In the genomic region with DNA sequence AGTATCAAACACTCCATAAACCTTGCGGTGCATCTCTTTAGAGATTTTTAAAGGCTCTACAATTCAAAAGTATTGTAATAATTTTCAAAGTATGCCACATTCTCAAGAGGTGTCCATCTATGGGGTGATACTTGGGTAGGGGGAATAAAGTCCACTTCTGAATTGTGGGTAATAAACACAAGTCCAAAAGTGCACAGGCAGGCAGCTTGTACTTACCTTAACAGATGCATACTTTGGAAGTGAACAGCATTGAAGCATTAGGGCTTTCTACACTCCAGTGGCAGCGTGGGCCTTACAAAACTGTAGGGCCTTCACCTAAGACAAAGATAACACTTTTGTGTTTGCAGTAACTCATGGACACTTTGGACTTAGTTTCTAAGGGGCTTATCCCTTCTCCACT, we compare ENCODE assay signal across 25 cellular contexts. TPM values are rescaled to one million over a fixed set of nuclear protein-coding genes. Genes with fewer than 3 reads are reported as not detected.
A peak's percentile ranks its signal among the peaks of the same experiment; 100 is the strongest.
DNase-seq lines count a peak whose midpoint lies in the region; ATAC-seq, FAIRE-seq and TF ChIP-seq lines count a peak whose summit lies in the region.
"Had no signal": no experiment of that assay in that cellular context is flagged by ENCODE, and none has a peak within 500 bp of the region (broad histone marks: within the 10 kb centered on the region; RNA-seq: fewer than 3 reads in every experiment).

No MANE protein-coding gene starts in this region.

- BruUV-seq in Caco-2 (replicated peaks; lab: Mats Ljungman, UMichigan), result no TSS peak
- BruUV-seq in HepG2 (replicated peaks; lab: Mats Ljungman, UMichigan), result no TSS peak

- CTCF ChIA-PET in Caco-2 (lab: Charles Lee), result no interaction called here
- CTCF ChIA-PET in HepG2 (lab: Yijun Ruan, JAX; ENCODE audit: low intra/inter-chr PET ratio, low total read pairs), result no interaction called here

- no peak for TF ChIP-seq RAD21 in HepG2 (CRISPR knock-in tag; IDR thresholded peaks at IDR 0.05)

- 0 out of 2 replicates have a peak, but pooled peaks cover 4% of the 10 kb centered on the region for H3K9me3 ChIP-seq in Caco-2
- no peaks in the 10 kb centered on the region for H3K9me3 ChIP-seq in hepatocyte (ENCODE audit: low read depth)
- H3K9me3 ChIP-seq in HepG2 (ENCODE audit: low read length), result peaks cover 13% of the 10 kb centered on the region; the same call in 1 of the 2 replicates
- no peaks in the 10 kb centered on the region for H3K9me3 ChIP-seq in small intestine (ENCODE audit: control insufficient read depth, low read depth)
- peaks cover 0 to 1% of the 10 kb centered on the region in 2 donors for H3K9me3 ChIP-seq in neuronal stem cell (replicated peaks in 1 of 2; ENCODE audit: control insufficient read depth in 2 of 2, insufficient read depth in 1 of 2, low read depth in 1 of 2, low read length in 2 of 2)
- H3K9me3 ChIP-seq: A549, BE2C had no signal

- H3K27ac Mint-ChIP-seq in Caco-2 (ENCODE audit: unreplicated experiment), result no peak overlapping the region
- H3K27ac Mint-ChIP-seq: CD14-positive monocyte; CD4-positive, alpha-beta T cell; CD8-positive, alpha-beta memory T cell; H9 had no signal

- H2BK12ac ChIP-seq in neuronal stem cell (ENCODE audit: low read length), result no peak overlapping the region

- H2AFZ ChIP-seq in hepatocyte (no peak overlapping the region), HepG2 (ENCODE audit: low read length) (no peak overlapping the region), neuronal stem cell (ENCODE audit: low read length) (no peak overlapping the region)
- H2AFZ ChIP-seq: GM23248 had no signal

- no peak overlapping the region for H4K8ac ChIP-seq in neuronal stem cell (ENCODE audit: low read depth, low read length)

- H4K20me1 ChIP-seq in hepatocyte (ENCODE audit: insufficient read depth, poor library complexity, severe bottlenecking) (no peaks in the 10 kb centered on the region), HepG2 (ENCODE audit: insufficient read depth, low read length) (no peaks in the 10 kb centered on the region)
- H4K20me1 ChIP-seq: BLaER1 treated with 17β-estradiol and CSF1 and Interleukin-3, amounts not matched to agents 10 nM and 100 nM had no signal

- H3K79me2 ChIP-seq in hepatocyte (peaks cover 4% of the 10 kb centered on the region), HepG2 (ENCODE audit: insufficient read depth, low read length) (no peaks in the 10 kb centered on the region)

- H3K36me3 ChIP-seq in Caco-2 (ENCODE audit: control insufficient read depth, insufficient read depth, low read length) (no peaks in the 10 kb centered on the region), hepatocyte (replicated peaks; ENCODE audit: insufficient read depth, low read depth) (no peaks in the 10 kb centered on the region), HepG2 (replicated peaks in 1 of 2; ENCODE audit: control insufficient read depth in 1 of 2, insufficient read depth in 2 of 2, low read length in 2 of 2) (peaks cover 0 to 2% of the 10 kb centered on the region in 2 experiments; a peak in 2 of 5 replicates), small intestine (ENCODE audit: control insufficient read depth in 2 of 2, insufficient read depth in 2 of 2, low read length in 2 of 2) (no peaks in the 10 kb centered on the region), H7 (replicated peaks; ENCODE audit: control insufficient read depth, insufficient read depth, low read length) (peaks cover 1% of the 10 kb centered on the region), neuronal stem cell (replicated peaks in 1 of 2; ENCODE audit: control insufficient read depth in 2 of 2, insufficient read depth in 2 of 2, low read length in 2 of 2) (no peaks in the 10 kb centered on the region)
- H3K36me3 ChIP-seq: BE2C; BLaER1 treated with 17β-estradiol and CSF1 and Interleukin-3, amounts not matched to agents 10 nM and 100 nM had no signal

- H2BK120ac ChIP-seq in neuronal stem cell (ENCODE audit: low read depth, low read length), result no peak overlapping the region

- 75% methylated on average over 2 of the region's 2 CpGs for WGBS in hepatocyte (ENCODE audit: low lambda C conversion rate, missing lambda C conversion rate)
- 98% methylated on average over 2 of the region's 2 CpGs for WGBS in HepG2 (ENCODE audit: low lambda C conversion rate)
- WGBS in small intestine, 3 donors, result 63 to 80% (median 69%) methylated on average over 2 of the region's 2 CpGs
- no CpG with 5 or more reads among the region's 2 CpGs for WGBS in neuronal stem cell (ENCODE audit: extremely low coverage in 2 of 2, insufficient read length in 2 of 2, insufficient replicate concordance in 1 of 2), 2 donors

- H3K23ac ChIP-seq in neuronal stem cell (ENCODE audit: low read depth, low read length, poor library complexity), result no peak overlapping the region

- H3K4me1 Mint-ChIP-seq in Caco-2 (ENCODE audit: low read depth, unreplicated experiment), result no peaks in the 10 kb centered on the region
- H3K4me1 Mint-ChIP-seq: CD14-positive monocyte; CD8-positive, alpha-beta memory T cell had no signal

- no peak overlapping the region for H3K4me3 Mint-ChIP-seq in Caco-2 (ENCODE audit: unreplicated experiment)
- H3K4me3 Mint-ChIP-seq: CD14-positive monocyte; CD4-positive, alpha-beta T cell; CD8-positive, alpha-beta memory T cell; H9 had no signal

- ATAC-seq in HepG2, result peak; percentile 75
- ATAC-seq: A549, HCT116 had no signal

- no peak overlapping the region for H3K4ac ChIP-seq in neuronal stem cell (ENCODE audit: low read length)

- intact Hi-C loops in Caco-2 (cut with micrococcal nuclease; ENCODE audit: unreplicated experiment) (no loop called here), HepG2 (cut with micrococcal nuclease; ENCODE audit: unreplicated experiment) (no loop called here)

- H4K91ac ChIP-seq in neuronal stem cell (ENCODE audit: low read depth, low read length, poor library complexity), result no peak overlapping the region

- peak overlapping the region; percentile 15 for H3K4me2 ChIP-seq in hepatocyte
- peak overlapping the region; percentile 19; the same call in 1 of the 2 replicates for H3K4me2 ChIP-seq in HepG2 (ENCODE audit: low read depth, low read length)
- no peak overlapping the region for H3K4me2 ChIP-seq in neuronal stem cell (ENCODE audit: insufficient read depth, low read length, poor library complexity, severe bottlenecking)
- H3K4me2 ChIP-seq: A549; BLaER1 treated with 17β-estradiol and CSF1 and Interleukin-3, amounts not matched to agents 10 nM and 100 nM had no signal

- TF ChIP-seq EP300 in HepG2 (IDR thresholded peaks at IDR 0.05; ENCODE audit: low read depth in 2 of 2, low read length in 2 of 2), result no peak
- TF ChIP-seq EP300 in HepG2 (CRISPR knock-in tag; IDR thresholded peaks at IDR 0.05; ENCODE audit: borderline replicate concordance), result no peak

- POLR2A ChIA-PET in Caco-2 (lab: Charles Lee), result no interaction called here
- POLR2A ChIA-PET in HepG2 (lab: Yijun Ruan, JAX), result no interaction called here

- no peak for TF ChIP-seq POLR2A in HepG2 (IDR thresholded peaks at IDR 0.05; ENCODE audit: insufficient read depth in 1 of 2, low read depth in 2 of 2, low read length in 2 of 2)

- no peaks in the 10 kb centered on the region for H3K36me3 Mint-ChIP-seq in Caco-2 (ENCODE audit: insufficient read depth, unreplicated experiment)
- H3K36me3 Mint-ChIP-seq: CD14-positive monocyte had no signal

- H3K9me2 ChIP-seq in hepatocyte (replicated peaks; ENCODE audit: insufficient read depth), result no peaks in the 10 kb centered on the region

- no peak overlapping the region for H2BK5ac ChIP-seq in neuronal stem cell (ENCODE audit: low read length)

- H2BK15ac ChIP-seq in neuronal stem cell (ENCODE audit: low read length), result no peak overlapping the region

- H3K27ac ChIP-seq in hepatocyte (peak overlapping the region; percentile 86), HepG2 (ENCODE audit: extremely low read length, insufficient read depth, low read length) (peak overlapping the region; percentile 41), small intestine (ENCODE audit: low read depth in 1 of 2, low read length in 1 of 2) (no peak overlapping the region), neuronal stem cell (replicated peaks; ENCODE audit: low read length) (no peak overlapping the region)
- H3K27ac ChIP-seq: A549; BLaER1 treated with 17β-estradiol and CSF1 and Interleukin-3, amounts not matched to agents 10 nM and 100 nM; GM23248 had no signal

- DNase-seq in Caco-2 (peak; percentile 6 to 40), hepatocyte (ENCODE audit: low spot score) (peak; percentile 42), HepG2 (ENCODE audit: low spot score) (peak; percentile 13), small intestine (peak; percentile 78), H7 (no peak), neuronal stem cell (ENCODE audit: low spot score) (no peak), NCI-H524 treated with DMSO at 0.1 percent for 48 hours (lab: John Stamatoyannopoulos, UW) (no peak)
- DNase-seq: 8988T; ACHN; AML-193; BE2C; Calu3; CD4-positive, alpha-beta T cell; CD8-positive, alpha-beta memory T cell; DMS53; DND-41; GM23248; H9 had no signal

- no peaks in the 10 kb centered on the region for H3K79me1 ChIP-seq in neuronal stem cell (ENCODE audit: low read depth, low read length)

- H3K9ac ChIP-seq in HepG2 (ENCODE audit: insufficient read depth, low read depth, low read length), result no peak overlapping the region
- no peak overlapping the region for H3K9ac ChIP-seq in neuronal stem cell (ENCODE audit: low read depth, low read length, poor library complexity)
- H3K9ac ChIP-seq: BLaER1 treated with 17β-estradiol and CSF1 and Interleukin-3, amounts not matched to agents 10 nM and 100 nM; GM23248 had no signal

- H3K14ac ChIP-seq in neuronal stem cell (ENCODE audit: low read length), result no peak overlapping the region

- H3K4me1 ChIP-seq in Caco-2 (no peaks in the 10 kb centered on the region; the same call in none of the 2 replicates), hepatocyte (ENCODE audit: insufficient read depth) (peaks cover 6% of the 10 kb centered on the region), HepG2 (ENCODE audit: insufficient read depth, low read length) (peaks cover 23% of the 10 kb centered on the region), small intestine (ENCODE audit: control insufficient read depth in 2 of 2, insufficient read depth in 1 of 2, low read depth in 1 of 2, low read length in 1 of 2) (no peaks in the 10 kb centered on the region), neuronal stem cell (ENCODE audit: control insufficient read depth in 2 of 2, insufficient read depth in 1 of 2, low read depth in 1 of 2, low read length in 2 of 2) (no peaks in the 10 kb centered on the region)
- H3K4me1 ChIP-seq: A549, BE2C had no signal

- H3K27me3 Mint-ChIP-seq in Caco-2 (ENCODE audit: insufficient read depth, unreplicated experiment), result no peaks in the 10 kb centered on the region
- H3K27me3 Mint-ChIP-seq: CD4-positive, alpha-beta T cell; CD8-positive, alpha-beta memory T cell had no signal

- in situ Hi-C loops in HepG2 (cut with HindIII; ENCODE audit: extremely low pct_ligation_motif_present, low pct_unique_long_range_greater_than_20kb), result no loop called here

- no peak overlapping the region for H3K18ac ChIP-seq in neuronal stem cell (ENCODE audit: low read length)

- peaks cover 48% of the 10 kb centered on the region for H3K9me3 Mint-ChIP-seq in Caco-2 (ENCODE audit: unreplicated experiment)

- FAIRE-seq in HepG2 (lab: Jason Lieb, UNC) (no peak), small intestine (lab: Jason Lieb, UNC) (no peak)
- FAIRE-seq: A549, G401.6, GM12892, H1 had no signal

- H3K27me3 ChIP-seq in Caco-2 (replicated peaks; ENCODE audit: control insufficient read depth, insufficient read depth, low read length) (no peaks in the 10 kb centered on the region), hepatocyte (no peaks in the 10 kb centered on the region), HepG2 (ENCODE audit: control insufficient read depth in 1 of 2, insufficient read depth in 2 of 2, low read length in 2 of 2) (no peaks in the 10 kb centered on the region), small intestine (ENCODE audit: control insufficient read depth in 2 of 2, insufficient read depth in 2 of 2, low read length in 2 of 2) (no peaks in the 10 kb centered on the region), H7 (ENCODE audit: control insufficient read depth, insufficient read depth, low read length) (no peaks in the 10 kb centered on the region), neuronal stem cell (ENCODE audit: control insufficient read depth in 3 of 3, insufficient read depth in 3 of 3, low read depth in 1 of 3, low read length in 3 of 3) (no peaks in the 10 kb centered on the region)
- H3K27me3 ChIP-seq: BE2C; BLaER1 treated with 17β-estradiol and CSF1 and Interleukin-3, amounts not matched to agents 10 nM and 100 nM had no signal

- no peak for TF ChIP-seq CTCF in Caco-2 (IDR thresholded peaks at IDR 0.05; ENCODE audit: insufficient read depth in 1 of 2, low read depth in 1 of 2, low read length in 1 of 2, severe bottlenecking in 1 of 2, unreplicated experiment in 1 of 2)
- TF ChIP-seq CTCF in hepatocyte (IDR thresholded peaks at IDR 0.05; ENCODE audit: poor library complexity), result no peak
- no peak for TF ChIP-seq CTCF in HepG2 (CRISPR knock-in tag; IDR thresholded peaks at IDR 0.05)

- H2AK5ac ChIP-seq in neuronal stem cell (ENCODE audit: low read depth, low read length), result no peak overlapping the region

- no peak overlapping the region for H3K4me3 ChIP-seq in Caco-2 (ENCODE audit: low read depth, low read length)
- no peak overlapping the region for H3K4me3 ChIP-seq in hepatocyte
- H3K4me3 ChIP-seq in HepG2 (replicated peaks in 1 of 3; ENCODE audit: insufficient read depth in 1 of 3, low read depth in 2 of 3, low read length in 3 of 3), result no peak overlapping the region
- no peak overlapping the region for H3K4me3 ChIP-seq in small intestine (ENCODE audit: low read depth in 1 of 2, low read length in 2 of 2)
- H3K4me3 ChIP-seq in H7 (ENCODE audit: insufficient read depth, low read depth, low read length), result no peak overlapping the region
- H3K4me3 ChIP-seq in neuronal stem cell (ENCODE audit: low read length in 2 of 2), result no peak overlapping the region
- H3K4me3 ChIP-seq: A549; BLaER1 treated with 17β-estradiol and CSF1 and Interleukin-3, amounts not matched to agents 10 nM and 100 nM; GM23248 had no signal

RNA-seq across cellular contexts. Expression of gene AIG1, which starts 58.6 kb away (rescaled TPM):
- total RNA-seq in Caco-2 (2022) (27.6 and 31.8 TPM in 2 replicates), hepatocyte (102 and 103 TPM in 2 replicates), HepG2 (2016; rRNA removed; fragmentation: Illumina TruSeq; extraction: Trizol) (92.2 and 115 TPM in 2 replicates)
- polyA plus RNA-seq in hepatocyte (75.8 and 92.8 TPM in 2 replicates), HepG2 (2011; rRNA removed) (180 and 197 TPM in 2 replicates), small intestine (10 to 100 TPM; 56.6 to 83.0 (median 75.1) TPM)
- total RNA-seq in HepG2 (2016; cell fraction: cytosol; rRNA removed; fragmentation: Illumina TruSeq; extraction: Trizol; ENCODE audit: low read depth), result 69.0 and 78.3 TPM in 2 replicates
- 86.4 and 118 TPM in 2 replicates for total RNA-seq in HepG2 (2016; cell fraction: insoluble cytoplasmic fraction; rRNA removed; fragmentation: Illumina TruSeq; extraction: Trizol)
- 94.9 and 96.7 TPM in 2 replicates for total RNA-seq in HepG2 (2016; cell fraction: membrane; rRNA removed; fragmentation: Illumina TruSeq; extraction: Trizol)
- total RNA-seq in HepG2 (2016; cell fraction: nucleus; rRNA removed; fragmentation: Illumina TruSeq; extraction: Trizol), result 108 and 110 TPM in 2 replicates
- polyA plus RNA-seq in HepG2 (2011; cell fraction: cytosol; rRNA removed), result 168 and 200 TPM in 2 replicates
- 65.3 and 74.7 TPM in 2 replicates for polyA plus RNA-seq in HepG2 (2011; cell fraction: nucleus; rRNA removed)
- polyA plus RNA-seq in HepG2 (2012), result 127 and 143 TPM in 2 replicates
- 95.4 and 123 TPM in 2 replicates for polyA plus RNA-seq in HepG2 (2016; cell fraction: cytosol; fragmentation: Illumina TruSeq; extraction: Trizol; ENCODE audit: low read depth)
- polyA plus RNA-seq in HepG2 (2016; cell fraction: insoluble cytoplasmic fraction; fragmentation: Illumina TruSeq; extraction: Trizol; ENCODE audit: low read depth), result 91.2 and 101 TPM in 2 replicates
- 103 and 106 TPM in 2 replicates for polyA plus RNA-seq in HepG2 (2016; cell fraction: membrane; fragmentation: Illumina TruSeq; extraction: Trizol; ENCODE audit: low read depth)
- polyA plus RNA-seq in HepG2 (2016; cell fraction: nucleus; fragmentation: Illumina TruSeq; extraction: Trizol; ENCODE audit: insufficient read depth, low read depth), result 141 and 147 TPM in 2 replicates
- polyA minus RNA-seq in HepG2 (2011; rRNA and poly(A)+ RNA removed; ENCODE audit: low replicate concordance), result 20.3 and 109 TPM in 2 replicates
- 67.3 and 76.3 TPM in 2 replicates for polyA minus RNA-seq in HepG2 (2011; cell fraction: cytosol; rRNA and poly(A)+ RNA removed)
- polyA minus RNA-seq in HepG2 (2011; cell fraction: nucleus; rRNA and poly(A)+ RNA removed), result 156 and 160 TPM in 2 replicates
- total RNA-seq in H7 (2014; rRNA removed; shearing (Covaris generic)), result 18.3 and 18.6 TPM in 2 replicates
- polyA plus RNA-seq in neuronal stem cell (2013, experiment 1 of 2), result 36.8 TPM
- 35.3 TPM for polyA plus RNA-seq in neuronal stem cell (2013, experiment 2 of 2)

Comparison
In these comparisons a context has a peak if more than half of its experiments do, and no peak if none do; other contexts are left out.
1. DNase-seq: peak in Caco-2 (2 of 2), hepatocyte (single experiment), HepG2 (single experiment) and small intestine (single experiment); none in H7 (single experiment), neuronal stem cell (single experiment) and NCI-H524 treated with DMSO at 0.1 percent for 48 hours (single experiment).
2. H3K27ac ChIP-seq: peak in hepatocyte (single experiment) and HepG2 (single experiment); none in small intestine (0 of 2) and neuronal stem cell (single experiment).